Comparison of ENCODE assay signal across 8 cellular contexts in the genomic region with DNA sequence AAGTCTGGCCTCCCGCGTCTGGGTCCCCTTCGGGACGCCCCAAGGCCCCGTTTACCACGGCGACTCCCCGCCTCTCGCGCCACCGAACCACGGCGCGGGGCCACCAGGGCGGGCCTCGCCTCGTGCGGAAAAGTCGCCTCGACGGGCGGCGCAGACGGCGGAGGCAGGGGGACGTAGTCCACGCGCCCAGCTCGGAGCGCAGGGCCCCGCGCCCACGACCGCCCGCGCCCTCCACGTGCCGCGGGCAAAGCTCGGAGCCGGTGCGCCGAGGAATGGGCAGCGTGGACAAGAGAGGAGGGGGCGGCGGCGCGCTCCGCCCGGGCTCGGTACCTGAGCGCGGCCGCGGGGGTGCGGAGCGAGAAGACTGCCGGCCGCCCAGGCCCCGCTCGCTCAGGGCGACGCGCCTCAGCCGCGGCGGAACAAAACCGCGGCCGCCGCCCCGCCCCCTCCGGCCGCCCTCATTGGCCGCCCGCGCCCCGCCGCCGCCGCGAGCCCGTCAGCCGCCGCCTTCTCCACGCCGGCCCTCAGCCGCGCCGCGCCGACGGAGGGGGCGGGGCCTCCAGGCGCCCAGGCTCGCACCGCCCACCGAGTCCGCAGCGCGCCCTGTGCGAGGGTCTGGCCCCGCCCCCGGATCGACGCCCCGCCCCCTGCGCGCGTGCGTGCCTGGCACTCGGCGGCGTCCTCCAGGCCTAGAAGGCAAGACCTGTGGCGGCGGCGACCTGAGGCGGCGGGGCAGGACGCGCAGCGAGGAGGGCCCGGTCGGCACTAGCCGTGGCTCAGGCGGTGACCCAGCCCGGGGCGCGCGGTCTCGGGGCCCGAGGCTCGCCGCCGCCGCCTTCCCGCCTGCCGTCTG. TPM values are rescaled to one million over a fixed set of nuclear protein-coding genes. Genes with fewer than 3 reads are reported as not detected.
DNase-seq lines count a peak whose midpoint lies in the region; ATAC-seq lines count a peak whose summit lies in the region.

A gene with protein sequence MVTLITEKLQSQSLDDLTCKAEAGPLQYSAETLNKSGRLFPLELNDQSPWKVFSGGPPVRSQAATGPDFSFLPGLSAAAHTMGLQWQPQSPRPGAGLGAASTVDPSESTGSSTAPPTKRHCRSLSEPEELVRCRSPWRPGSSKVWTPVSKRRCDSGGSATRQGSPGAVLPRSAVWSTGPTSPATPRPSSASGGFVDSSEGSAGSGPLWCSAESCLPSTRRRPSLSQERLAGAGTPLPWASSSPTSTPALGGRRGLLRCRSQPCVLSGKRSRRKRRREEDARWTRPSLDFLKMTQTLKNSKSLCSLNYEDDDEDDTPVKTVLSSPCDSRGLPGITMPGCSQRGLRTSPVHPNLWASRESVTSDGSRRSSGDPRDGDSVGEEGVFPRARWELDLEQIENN (minus strand): TSS at position 411 of the 853 bp plus-strand sequence. CDS start 15,572 bp downstream, outside the sequence.

- H4K20me1 ChIP-seq in Karpas-422 (ENCODE audit: insufficient read depth, low read depth, low read length) = no peaks in the 10 kb centered on the region

- H3K9ac ChIP-seq in Karpas-422 (ENCODE audit: low read length) (peak within 1 kb of the TSS; percentile 67), neuronal stem cell (ENCODE audit: low read depth, low read length, poor library complexity) (peak within 1 kb of the TSS; percentile 91)

- H3K14ac ChIP-seq in neuronal stem cell (ENCODE audit: low read length) = peak within 1 kb of the TSS; percentile 90

- peak within 1 kb of the TSS; percentile 81 for H2BK15ac ChIP-seq in neuronal stem cell (ENCODE audit: low read length)

- ATAC-seq in GM21737 (IDR thresholded peaks at IDR 0.05; ENCODE audit: unreplicated experiment) = peak; percentile 87

- no peaks in the 10 kb centered on the region for H3K27me3 ChIP-seq in Karpas-422 (ENCODE audit: low read length)
- no peaks in the 10 kb centered on the region for H3K27me3 ChIP-seq in SJSA1 (replicated peaks)
- H3K27me3 ChIP-seq in neuronal stem cell (ENCODE audit: control insufficient read depth in 3 of 3, insufficient read depth in 3 of 3, low read depth in 1 of 3, low read length in 3 of 3) = peaks cover 0 to 17% (median 14%) of the 10 kb centered on the region in 3 experiments

- peaks cover 3% of the 10 kb centered on the region for H3K79me1 ChIP-seq in neuronal stem cell (ENCODE audit: low read depth, low read length)

- H3K79me2 ChIP-seq in Karpas-422 (ENCODE audit: low read length) = no peaks in the 10 kb centered on the region

- peak; percentile 94 for DNase-seq in Daoy (ENCODE audit: low read depth)
- peak; percentile 96 for DNase-seq in Karpas-422
- peak; percentile 36 to 76 for DNase-seq in SJSA1 (ENCODE audit: low read depth in 1 of 2, low spot score in 2 of 2)
- DNase-seq in activated naive CD4-positive, alpha-beta T cell treated with Interleukin-2 at 50 U/mL for 16 hours = peak; percentile 94
- DNase-seq in foreskin melanocyte = peak; percentile 52
- peak; percentile 85 for DNase-seq in neuronal stem cell (ENCODE audit: low spot score)
- DNase-seq in stromal cell of bone marrow (ENCODE audit: low read depth) = peak; percentile 78

- H2BK5ac ChIP-seq in neuronal stem cell (ENCODE audit: low read length) = peak within 1 kb of the TSS; percentile 75

- H4K8ac ChIP-seq in neuronal stem cell (ENCODE audit: low read depth, low read length) = peak within 1 kb of the TSS; percentile 43

- H3K9me3 ChIP-seq in Karpas-422 (ENCODE audit: low read length) (no peaks in the 10 kb centered on the region), SJSA1 (replicated peaks) (no peaks in the 10 kb centered on the region), neuronal stem cell (replicated peaks in 1 of 2; ENCODE audit: control insufficient read depth in 2 of 2, insufficient read depth in 1 of 2, low read depth in 1 of 2, low read length in 2 of 2) (peaks cover 1 to 3% of the 10 kb centered on the region in 2 donors)

- peak within 1 kb of the TSS; percentile 97 for H2AK5ac ChIP-seq in neuronal stem cell (ENCODE audit: low read depth, low read length)

- H3K27ac ChIP-seq in Karpas-422 (ENCODE audit: low read length) = no peak within 1 kb of the TSS
- no peak within 1 kb of the TSS for H3K27ac ChIP-seq in SJSA1
- H3K27ac ChIP-seq in neuronal stem cell (replicated peaks; ENCODE audit: low read length) = no peak within 1 kb of the TSS

- peak within 1 kb of the TSS; percentile 65; the same call in 1 of the 2 replicates for H3K4me3 ChIP-seq in Karpas-422 (ENCODE audit: low read length)
- peak within 1 kb of the TSS; percentile 46 for H3K4me3 ChIP-seq in SJSA1
- peak within 1 kb of the TSS; percentile 46 to 79 for H3K4me3 ChIP-seq in neuronal stem cell (ENCODE audit: low read length in 2 of 2)

- H3K9me2 ChIP-seq in Karpas-422 (replicated peaks; ENCODE audit: insufficient read depth, low read length) = no peaks in the 10 kb centered on the region

- H3K23ac ChIP-seq in neuronal stem cell (ENCODE audit: low read depth, low read length, poor library complexity) = peak within 1 kb of the TSS; percentile 94

- H3K4ac ChIP-seq in neuronal stem cell (ENCODE audit: low read length) = peak within 1 kb of the TSS; percentile 77

- no peak within 1 kb of the TSS for H4K91ac ChIP-seq in neuronal stem cell (ENCODE audit: low read depth, low read length, poor library complexity)

- H3K4me1 ChIP-seq in Karpas-422 (ENCODE audit: low read length) (peaks cover 10% of the 10 kb centered on the region), SJSA1 (replicated peaks) (peaks cover 14% of the 10 kb centered on the region), neuronal stem cell (ENCODE audit: control insufficient read depth in 2 of 2, insufficient read depth in 1 of 2, low read depth in 1 of 2, low read length in 2 of 2) (peaks cover 0 to 2% of the 10 kb centered on the region in 2 donors)

- H2AFZ ChIP-seq in Karpas-422 (ENCODE audit: low read length) = peak within 1 kb of the TSS; percentile 71; the same call in 1 of the 2 replicates
- H2AFZ ChIP-seq in neuronal stem cell (ENCODE audit: low read length) = peak within 1 kb of the TSS; percentile 94

- H3K36me3 ChIP-seq in Karpas-422 (ENCODE audit: insufficient read depth, low read length) (no peaks in the 10 kb centered on the region), SJSA1 (no peaks in the 10 kb centered on the region), neuronal stem cell (replicated peaks in 1 of 2; ENCODE audit: control insufficient read depth in 2 of 2, insufficient read depth in 2 of 2, low read length in 2 of 2) (no peaks in the 10 kb centered on the region)

- H3K4me2 ChIP-seq in Karpas-422 (ENCODE audit: low read depth, low read length, poor library complexity, severe bottlenecking) = peak within 1 kb of the TSS; percentile 74
- peak within 1 kb of the TSS; percentile 85 for H3K4me2 ChIP-seq in neuronal stem cell (ENCODE audit: insufficient read depth, low read length, poor library complexity, severe bottlenecking)

- peak within 1 kb of the TSS; percentile 59 for H2BK12ac ChIP-seq in neuronal stem cell (ENCODE audit: low read length)

- peak within 1 kb of the TSS; percentile 93 for H3K18ac ChIP-seq in neuronal stem cell (ENCODE audit: low read length)

- H2BK120ac ChIP-seq in neuronal stem cell (ENCODE audit: low read depth, low read length) = no peak within 1 kb of the TSS

- no CpG with 5 or more reads among the region's 138 CpGs for WGBS in neuronal stem cell (ENCODE audit: extremely low coverage in 2 of 2, insufficient read length in 2 of 2, insufficient replicate concordance in 1 of 2), 2 donors

RNA-seq across cellular contexts. Expression of the gene that starts here (rescaled TPM):
- total RNA-seq in Daoy (2014; rRNA removed; shearing (Covaris generic)) = 3.5 and 10.9 TPM in 2 replicates
- total RNA-seq in Karpas-422 (2014; rRNA removed; shearing (Covaris generic); ENCODE audit: low replicate concordance) = 1.5 and 3.6 TPM in 2 replicates
- 0.39 TPM in 1 of 2 replicates, not detected in the other for total RNA-seq in SJSA1 (2014; rRNA removed; shearing (Covaris generic))
- polyA plus RNA-seq in neuronal stem cell (2013, experiment 1 of 2) = 2.0 TPM
- polyA plus RNA-seq in neuronal stem cell (2013, experiment 2 of 2) = 1.3 TPM

Comparison
In these comparisons a context has a peak if more than half of its experiments do, and no peak if none do; other contexts are left out.
1. Peak in DNase-seq and H3K4me3 ChIP-seq in SJSA1; RNA of the gene not detected or under 1 TPM.